9 cellular contexts compared by ENCODE assay signal in genomic region chr18:77129150-77129551, GRCh38. TPM values are rescaled to one million over a fixed set of nuclear protein-coding genes. Genes with fewer than 3 reads are reported as not detected.
DNase-seq lines count a peak whose midpoint lies in the region; ATAC-seq, FAIRE-seq and TF ChIP-seq lines count a peak whose summit lies in the region.
"Had no signal": no experiment of that assay in that cellular context is flagged by ENCODE, and none has a peak within 500 bp of the region (broad histone marks: within the 10 kb centered on the region; RNA-seq: fewer than 3 reads in every experiment).

No MANE protein-coding gene starts in this region.

- H3K4me1 ChIP-seq in GM12878 (ENCODE audit: control insufficient read depth, insufficient read depth, low read length) = peaks cover 37% of the 10 kb centered on the region
- H3K4me1 ChIP-seq in naive thymus-derived CD4-positive, alpha-beta T cell (ENCODE audit: control insufficient read depth in 2 of 2, insufficient read depth in 2 of 2, low read length in 2 of 2) = peaks cover 67 to 72% of the 10 kb centered on the region in 2 donors

- in situ Hi-C loops in GM12878 (cut with MboI) = loop anchor here (10.0 kb wide), 2 partner anchors 64 to 654 kb away; no protein-coding TSS in a partner anchor

- no peak for TF ChIP-seq POLR2A in GM12878 (IDR thresholded peaks at IDR 0.05; ENCODE audit: low read depth, low read length)

- H3K4me1 Mint-ChIP-seq in HFFc6 (ENCODE audit: low read depth) = peaks cover 44% of the 10 kb centered on the region
- peaks cover 65 to 83% (median 78%) of the 10 kb centered on the region in 7 donors for H3K4me1 Mint-ChIP-seq in naive thymus-derived CD4-positive, alpha-beta T cell

- no peak for ATAC-seq in GM12878
- ATAC-seq in naive thymus-derived CD4-positive, alpha-beta T cell = no peak
- no peak for ATAC-seq in HG03095 (IDR thresholded peaks at IDR 0.05; ENCODE audit: unreplicated experiment)
- ATAC-seq in HG02678 (IDR thresholded peaks at IDR 0.05; ENCODE audit: unreplicated experiment) = no peak

- peak overlapping the region; percentile 92 for H3K27ac ChIP-seq in GM12878 (ENCODE audit: control insufficient read depth, insufficient read depth)
- H3K27ac ChIP-seq in naive thymus-derived CD4-positive, alpha-beta T cell (ENCODE audit: low read depth, low read length) = no peak overlapping the region
- no peak overlapping the region for H3K27ac ChIP-seq in WERI-Rb-1

- H3K79me2 ChIP-seq in GM12878 (ENCODE audit: control insufficient read depth, insufficient read depth, low read length) = peaks cover 86% of the 10 kb centered on the region

- no peaks in the 10 kb centered on the region for H3K36me3 ChIP-seq in BJ (ENCODE audit: control insufficient read depth, insufficient read depth, low read length)
- H3K36me3 ChIP-seq in GM12878 (ENCODE audit: control insufficient read depth in 2 of 2, insufficient read depth in 2 of 2, low read length in 1 of 2) = no peaks in the 10 kb centered on the region
- peaks cover 0 to 7% (median 0%) of the 10 kb centered on the region in 3 experiments for H3K36me3 ChIP-seq in naive thymus-derived CD4-positive, alpha-beta T cell (ENCODE audit: control insufficient read depth in 2 of 3, insufficient read depth in 3 of 3, low read length in 3 of 3)
- no peaks in the 10 kb centered on the region for H3K36me3 ChIP-seq in WERI-Rb-1

- CTCF ChIA-PET in BJ (lab: Yijun Ruan, JAX) (interaction anchor here (1.6 kb wide), 1 partner anchor 129 kb away, joined by 7 read pairs; no protein-coding TSS in a partner anchor), GM12878 (lab: Yijun Ruan, JAX) (interaction anchor here (1.0 to 4.1 kb wide), 7 partner anchors 27 to 82 kb away, joined by 3 to 17 read pairs (median 5); no protein-coding TSS in a partner anchor)
- CTCF ChIA-PET in naive thymus-derived CD4-positive, alpha-beta T cell (lab: Charles Lee) = interaction anchor here (1.0 kb wide), 2 partner anchors 8 to 83 kb away, joined by 3 read pairs; no protein-coding TSS in a partner anchor

- no peak for TF ChIP-seq EP300 in GM12878 (IDR thresholded peaks at IDR 0.05; ENCODE audit: borderline replicate concordance in 1 of 2, control insufficient read depth in 1 of 2, low read depth in 2 of 2, low read length in 2 of 2)

- BruUV-seq in GM12878 (replicated peaks; lab: Mats Ljungman, UMichigan) = no TSS peak

- RAD21 ChIA-PET in GM12878 (lab: Charles Lee; ENCODE audit: unreplicated experiment) = interaction anchor here (0.7 to 9.0 kb wide), 6 partner anchors 21 to 128 kb away, joined by 3 to 73 read pairs (median 6); no protein-coding TSS in a partner anchor

- H3K4me3 ChIP-seq in BJ (ENCODE audit: low read depth, low read length) (no peak overlapping the region), GM12878 (peak overlapping the region; percentile 72; the same call in 1 of the 2 replicates), WERI-Rb-1 (ENCODE audit: low read depth, low read length) (no peak overlapping the region)
- no peak overlapping the region for H3K4me3 ChIP-seq in naive thymus-derived CD4-positive, alpha-beta T cell (ENCODE audit: low read length)

- POLR2A ChIA-PET in BJ (lab: Charles Lee) = no interaction called here
- POLR2A ChIA-PET in GM12878 (lab: Charles Lee) = interaction anchor here (0.8 to 5.2 kb wide), 6 partner anchors 15 to 66 kb away, joined by 3 to 45 read pairs (median 4); no protein-coding TSS in a partner anchor
- POLR2A ChIA-PET in naive thymus-derived CD4-positive, alpha-beta T cell (lab: Charles Lee) = interaction anchor here (1.3 to 5.7 kb wide), 6 partner anchors 8 to 66 kb away, joined by 3 to 83 read pairs (median 20); no protein-coding TSS in a partner anchor

- SMC1A ChIA-PET in GM12878 (lab: Charles Lee; ENCODE audit: uncharacterized antibody, unreplicated experiment) = interaction anchor here (0.7 to 7.5 kb wide), 12 partner anchors 8 to 82 kb away, joined by 3 to 69 read pairs (median 6); no protein-coding TSS in a partner anchor

- H2AFZ ChIP-seq in GM12878 (ENCODE audit: control insufficient read depth, low read depth, low read length) = no peak overlapping the region

- peaks cover 15% of the 10 kb centered on the region for H3K27me3 Mint-ChIP-seq in HFFc6 (ENCODE audit: insufficient read depth)
- no peaks in the 10 kb centered on the region for H3K27me3 Mint-ChIP-seq in naive thymus-derived CD4-positive, alpha-beta T cell

- no peaks in the 10 kb centered on the region for H4K20me1 ChIP-seq in GM12878 (ENCODE audit: control insufficient read depth, insufficient read depth)

- peak overlapping the region; percentile 62 for H3K9ac ChIP-seq in GM12878 (ENCODE audit: control insufficient read depth, insufficient read depth, low read length)

- H3K27ac Mint-ChIP-seq in HFFc6 = peak overlapping the region; percentile 66
- H3K27ac Mint-ChIP-seq in naive thymus-derived CD4-positive, alpha-beta T cell = peak overlapping the region; percentile 41 to 97 (median 79)

- peak overlapping the region; percentile 8 for H3K4me3 Mint-ChIP-seq in HFFc6
- H3K4me3 Mint-ChIP-seq in naive thymus-derived CD4-positive, alpha-beta T cell = peak overlapping the region; percentile 65 to 100 (median 97)

- TF ChIP-seq CTCF in BJ (IDR thresholded peaks at IDR 0.05; ENCODE audit: insufficient read depth, low read depth, low read length) (no peak), HFFc6 (IDR thresholded peaks at IDR 0.05) (no peak), GM12878 (IDR thresholded peaks at IDR 0.05 in 2 of 3, conservative IDR thresholded peaks at IDR 0.05 in 1 of 3; ENCODE audit: control insufficient read depth in 2 of 3, extremely low read depth in 1 of 3, insufficient read depth in 1 of 3, low read depth in 3 of 3, low read length in 3 of 3) (no peak), WERI-Rb-1 (IDR thresholded peaks at IDR 0.05; ENCODE audit: low read depth, low read length) (no peak)

- H3K9me3 ChIP-seq in GM12878 (replicated peaks; ENCODE audit: control insufficient read depth, insufficient read depth, low read length) (no peaks in the 10 kb centered on the region; the same call in 2 of the 3 replicates), WERI-Rb-1 (ENCODE audit: severe bottlenecking) (peaks cover 3% of the 10 kb centered on the region)
- H3K9me3 ChIP-seq in naive thymus-derived CD4-positive, alpha-beta T cell (ENCODE audit: control insufficient read depth in 2 of 3, low read length in 3 of 3) = no peaks in the 10 kb centered on the region

- TF ChIP-seq RAD21 in GM12878 (IDR thresholded peaks at IDR 0.05; ENCODE audit: insufficient read depth, low read depth, low read length) = no peak

- FAIRE-seq in GM12878 (lab: Jason Lieb, UNC) = no peak

- peak overlapping the region; percentile 95 for H3K4me2 ChIP-seq in GM12878 (ENCODE audit: control insufficient read depth, insufficient read depth)

- H3K27me3 ChIP-seq in BJ (ENCODE audit: control insufficient read depth, insufficient read depth, low read length) = peaks cover 5% of the 10 kb centered on the region; the same call in 1 of the 2 replicates
- no peaks in the 10 kb centered on the region for H3K27me3 ChIP-seq in GM12878 (replicated peaks in 1 of 2; ENCODE audit: control insufficient read depth in 2 of 2, insufficient read depth in 2 of 2, low read length in 1 of 2)
- H3K27me3 ChIP-seq in naive thymus-derived CD4-positive, alpha-beta T cell (ENCODE audit: control insufficient read depth in 2 of 2, insufficient read depth in 2 of 2, low read length in 2 of 2) = no peaks in the 10 kb centered on the region
- no peaks in the 10 kb centered on the region for H3K27me3 ChIP-seq in WERI-Rb-1 (ENCODE audit: insufficient read depth, low read depth, severe bottlenecking)

- H3K9me3 Mint-ChIP-seq in HFFc6 = no peaks in the 10 kb centered on the region
- peaks cover 0 to 2% (median 0%) of the 10 kb centered on the region in 11 donors for H3K9me3 Mint-ChIP-seq in naive thymus-derived CD4-positive, alpha-beta T cell

- WGBS in GM12878 (ENCODE audit: insufficient coverage, insufficient replicate concordance, low lambda C conversion rate, missing lambda C conversion rate) = 60% methylated on average over 7 of the region's 7 CpGs

- DNase-seq in BJ (ENCODE audit: low read depth) (peak; percentile 80), HFFc6 (peak; percentile 92), GM12878 (ENCODE audit: low read depth, low spot score) (no peak), NCI-H128 (lab: John Stamatoyannopoulos, UW; ENCODE audit: unreplicated experiment) (no peak), WERI-Rb-1 (no peak)
- peak in 1 of 9 donors; percentile 13 for DNase-seq in naive thymus-derived CD4-positive, alpha-beta T cell
- DNase-seq: NCI-H1436 treated with DMSO at 0.1 percent for 48 hours had no signal

- H3K36me3 Mint-ChIP-seq in HFFc6 (ENCODE audit: low read depth) = no peaks in the 10 kb centered on the region
- H3K36me3 Mint-ChIP-seq in naive thymus-derived CD4-positive, alpha-beta T cell = peaks cover 0 to 39% (median 10%) of the 10 kb centered on the region in 5 donors

- intact Hi-C loops in GM12878 (cut with micrococcal nuclease; ENCODE audit: unreplicated experiment) = loop anchor here (5.0 to 10.0 kb wide), 2 partner anchors 307 to 634 kb away; partner anchors contain the start of genes ZNF236 and ZNF516
- intact Hi-C loops in naive thymus-derived CD4-positive, alpha-beta T cell (cut with micrococcal nuclease) = no loop called here

RNA-seq across cellular contexts. Expression of gene MBP, which starts 3.4 kb away (rescaled TPM):
- polyA plus RNA-seq in BJ (2011; rRNA removed) (2.1 and 2.3 TPM in 2 replicates), GM12878 (2011; rRNA removed) (67.8 and 75.9 TPM in 2 replicates), GM12878 (2014; fragmentation: Illumina TruSeq; extraction: Trizol) (38.6 and 41.9 TPM in 2 replicates), GM12878 (2014; fragmentation: Nextera tagmentation; extraction: Ambion mirVana) (10 to 100 TPM; 12.2 to 13.3 TPM), GM12878 (2014; rRNA removed) (34.0 and 35.0 TPM in 2 replicates), GM12878 (2016; fragmentation: Nextera tagmentation; extraction: Ambion mirVana) (10 to 100 TPM; 42.2 to 42.4 TPM)
- polyA minus RNA-seq in BJ (2011; rRNA and poly(A)+ RNA removed) = 2.2 and 4.5 TPM in 2 replicates
- total RNA-seq in HFFc6 (2021; fragmentation: NEBNext Ultra II Directional; extraction: Animal tissue kit (Norgen Biotek cat#: 25700)) = under 1 TPM in 5 of 6 experiments, not detected in 1; 0.05 to 0.23 (median 0.12) TPM
- total RNA-seq in GM12878 (2013; cell fraction: nucleolus; rRNA removed) = 143 and 147 TPM in 2 replicates
- total RNA-seq in GM12878 (2014; rRNA removed) (41.1 and 43.2 TPM in 2 replicates), GM12878 (2014; rRNA removed; fragmentation: Illumina TruSeq; extraction: Trizol) (33.5 and 34.6 TPM in 2 replicates), GM12878 (2021) (52.5 and 55.8 TPM in 2 replicates)
- 19.6 TPM for polyA plus RNA-seq in GM12878 (2011; ENCODE audit: low read depth)
- polyA plus RNA-seq in GM12878 (2011; cell fraction: cytosol; rRNA removed) = 43.5 and 56.5 TPM in 2 replicates
- 42.3 and 48.6 TPM in 2 replicates for polyA plus RNA-seq in GM12878 (2011; cell fraction: nucleus; rRNA removed)
- polyA plus RNA-seq in GM12878 (2012) = 22.9 and 32.1 TPM in 2 replicates
- polyA minus RNA-seq in GM12878 (2011; rRNA and poly(A)+ RNA removed) = 65.0 and 79.1 TPM in 2 replicates
- polyA minus RNA-seq in GM12878 (2011; cell fraction: cytosol; rRNA and poly(A)+ RNA removed) = 29.4 and 33.1 TPM in 2 replicates
- 36.0 and 54.1 TPM in 2 replicates for polyA minus RNA-seq in GM12878 (2011; cell fraction: nucleus; rRNA and poly(A)+ RNA removed)
- total RNA-seq in naive thymus-derived CD4-positive, alpha-beta T cell = 100 to 1,000 TPM in 3 of 5 experiments, 10 to 100 TPM in 2; 88.3 to 152 (median 116) TPM
- 100 to 1,000 TPM in 1 of 2 donors, 10 to 100 TPM in 1; 96.4 to 107 TPM for polyA plus RNA-seq in naive thymus-derived CD4-positive, alpha-beta T cell

Comparison
In these comparisons a context has a peak if more than half of its experiments do, and no peak if none do; other contexts are left out.
1. DNase-seq: peak in BJ (single experiment) and HFFc6 (single experiment); none in GM12878 (single experiment), NCI-H128 (single experiment) and WERI-Rb-1 (single experiment).
2. RNA of gene MBP, which starts 3.4 kb away (total RNA-seq): 88.3 to 152 TPM in naive thymus-derived CD4-positive, alpha-beta T cell and 33.5 to 147 TPM in GM12878; 0.05 to 0.23 TPM in HFFc6; every median in the first group is over 10 times any median in the second.